Comparison of ENCODE assay signal across 8 cellular contexts in the genomic region with DNA sequence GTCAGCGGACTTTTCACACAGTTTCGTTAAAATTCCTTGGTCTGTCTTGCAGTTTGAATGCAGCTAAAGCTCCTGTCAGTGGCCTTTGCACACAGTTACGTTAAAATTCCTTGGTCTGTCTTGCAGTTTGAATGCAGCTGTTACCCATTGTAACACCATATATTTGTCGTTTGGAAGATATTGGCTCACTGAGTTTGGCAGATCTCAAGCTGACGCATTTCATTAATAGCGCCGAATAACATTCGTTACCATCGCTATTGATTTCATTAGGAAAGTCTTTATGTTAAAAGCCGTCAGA. TPM values are rescaled to one million over a fixed set of nuclear protein-coding genes. Genes with fewer than 3 reads are reported as not detected.
A peak's percentile ranks its signal among the peaks of the same experiment; 100 is the strongest.
DNase-seq lines count a peak whose midpoint lies in the region; ATAC-seq, FAIRE-seq and TF ChIP-seq lines count a peak whose summit lies in the region.

No MANE protein-coding gene starts in this region.

- no peak for TF ChIP-seq EP300 in H1 (IDR thresholded peaks at IDR 0.05; ENCODE audit: borderline replicate concordance in 1 of 2, low read depth in 2 of 2, low read length in 2 of 2)

- peaks cover 0 to 11% (median 1%) of the 10 kb centered on the region in 4 experiments; a peak in 4 of 7 replicates for H3K4me1 ChIP-seq in H1 (replicated peaks in 1 of 4; ENCODE audit: control insufficient read depth in 3 of 4, insufficient read depth in 4 of 4, low read length in 3 of 4)

- peaks cover 9 to 49% of the 10 kb centered on the region in 2 experiments; a peak in 3 of 4 replicates for H3K79me2 ChIP-seq in H1 (ENCODE audit: control insufficient read depth in 1 of 2, insufficient read depth in 2 of 2, low read length in 2 of 2)

- H2AK5ac ChIP-seq in H1 (ENCODE audit: low read depth, low read length) = no peak overlapping the region

- H4K8ac ChIP-seq in H1 (ENCODE audit: extremely low read depth, insufficient read depth, low read length) = no peak overlapping the region

- H3K4ac ChIP-seq in H1 (replicated peaks; ENCODE audit: insufficient read length, low read depth, low read length) = no peak overlapping the region

- H2BK5ac ChIP-seq in H1 (ENCODE audit: low read depth, low read length) = no peak overlapping the region

- H3K9me3 Mint-ChIP-seq in CD14-positive monocyte (peaks cover 0 to 2% (median 0%) of the 10 kb centered on the region in 7 donors), nephron progenitor cell (no peaks in the 10 kb centered on the region)

- H3K27me3 Mint-ChIP-seq in CD14-positive monocyte (ENCODE audit: low read depth in 3 of 3) = peaks cover 0 to 1% (median 1%) of the 10 kb centered on the region in 3 donors
- no peaks in the 10 kb centered on the region for H3K27me3 Mint-ChIP-seq in nephron progenitor cell (ENCODE audit: low read depth, poor library complexity)

- H4K91ac ChIP-seq in H1 (replicated peaks; ENCODE audit: insufficient read length, low read length) = no peak overlapping the region

- POLR2A ChIA-PET in H1 (lab: Charles Lee; ENCODE audit: partially characterized antibody) = interaction anchor here (0.9 to 1.7 kb wide), 7 partner anchors 10 to 137 kb away, joined by 3 read pairs; a partner anchor contains a TSS

- H3K9ac ChIP-seq in H1 (replicated peaks in 1 of 4; ENCODE audit: extremely low read depth in 1 of 4, low read depth in 3 of 4, low read length in 3 of 4) = peak overlapping the region in 1 of 4 experiments; percentile 3; a peak in 1 of 7 replicates

- TF ChIP-seq CTCF in CD14-positive monocyte (IDR thresholded peaks at IDR 0.05) = no peak
- no peak for TF ChIP-seq CTCF in H1 (IDR thresholded peaks at IDR 0.05; ENCODE audit: control extremely low read depth in 1 of 3, insufficient read depth in 1 of 3, low read depth in 1 of 3, low read length in 3 of 3)
- no peak for TF ChIP-seq CTCF in nephron progenitor cell (IDR thresholded peaks at IDR 0.05)

- no peak overlapping the region for H2BK20ac ChIP-seq in H1 (ENCODE audit: low read length)

- DNase-seq in CD14-positive monocyte (ENCODE audit: low spot score) (no peak), NCI-H69 (lab: John Stamatoyannopoulos, UW) (peak; percentile 15), H1 (ENCODE audit: low read depth in 1 of 2, low spot score in 2 of 2) (no peak), nephron progenitor cell (no peak), amniotic stem cell (lab: John Stamatoyannopoulos, UW) (no peak), DMS53 treated with DMSO at 0.1 percent for 48 hours (lab: John Stamatoyannopoulos, UW; ENCODE audit: unreplicated experiment) (no peak)

- TF ChIP-seq RAD21 in H1 (IDR thresholded peaks at IDR 0.05 in 1 of 2, conservative IDR thresholded peaks at IDR 0.05 in 1 of 2; ENCODE audit: low read depth in 2 of 2, low read length in 2 of 2) = no peak

- ATAC-seq in HG03469 (IDR thresholded peaks at IDR 0.05; ENCODE audit: unreplicated experiment) = no peak
- no peak for ATAC-seq in HG03571 (IDR thresholded peaks at IDR 0.05; ENCODE audit: unreplicated experiment)

- peaks cover 0 to 3% of the 10 kb centered on the region in 2 experiments for H4K20me1 ChIP-seq in H1 (replicated peaks in 1 of 2; ENCODE audit: control insufficient read depth in 1 of 2, insufficient read depth in 2 of 2, low read length in 2 of 2)

- H3K27ac Mint-ChIP-seq in CD14-positive monocyte = peak overlapping the region in 3 of 7 donors; percentile 18 to 91 (median 85)
- H3K27ac Mint-ChIP-seq in nephron progenitor cell = no peak overlapping the region

- peaks cover 9% of the 10 kb centered on the region for H3K23me2 ChIP-seq in H1 (ENCODE audit: low read depth, low read length)

- CTCF ChIA-PET in H1 (lab: Charles Lee; ENCODE audit: partially characterized antibody) = interaction anchor here (0.9 to 1.1 kb wide), 2 partner anchors 15 to 49 kb away, joined by 4 to 5 read pairs; no protein-coding TSS in a partner anchor

- H2BK15ac ChIP-seq in H1 (ENCODE audit: low read length) = no peak overlapping the region

- H3K79me1 ChIP-seq in H1 (ENCODE audit: low read depth, low read length) = no peaks in the 10 kb centered on the region

- intact Hi-C loops in CD14-positive monocyte (cut with micrococcal nuclease) = loop anchor here (5.0 to 10.0 kb wide), 2 partner anchors 47 to 91 kb away; a partner anchor contains a TSS

- H2AFZ ChIP-seq in H1 (ENCODE audit: low read length) = no peak overlapping the region

- no peak overlapping the region for H2BK12ac ChIP-seq in H1 (ENCODE audit: low read depth, low read length)

- H3K36me3 ChIP-seq in H1 (ENCODE audit: control insufficient read depth in 2 of 4, insufficient read depth in 4 of 4, low read length in 3 of 4) = no peaks in the 10 kb centered on the region

- H4K5ac ChIP-seq in H1 (ENCODE audit: insufficient read length, low read depth, low read length) = no peak overlapping the region

- 58% methylated on average over 10 of the region's 10 CpGs; no CpG with 5 or more reads in 1 of the 2 experiments for WGBS in H1 (ENCODE audit: extremely low coverage in 1 of 2, insufficient coverage in 1 of 2, insufficient read length in 1 of 2, insufficient replicate concordance in 2 of 2, low coverage in 1 of 2, low lambda C conversion rate in 2 of 2, missing lambda C conversion rate in 1 of 2), 2 experiments

- peak overlapping the region; percentile 91 to 96 for H3K4me2 ChIP-seq in H1 (ENCODE audit: insufficient read depth in 1 of 2, low read depth in 2 of 2, low read length in 2 of 2)

- no peak overlapping the region for H2BK120ac ChIP-seq in H1 (replicated peaks; ENCODE audit: low read depth, low read length)

- H3K27me3 ChIP-seq in H1 (replicated peaks in 1 of 4; ENCODE audit: control insufficient read depth in 3 of 4, extremely low read depth in 1 of 4, insufficient read depth in 3 of 4, low read length in 3 of 4) = peaks cover 0 to 4% (median 1%) of the 10 kb centered on the region in 4 experiments; a peak in 3 of 7 replicates

- no peak for FAIRE-seq in H1 (lab: Jason Lieb, UNC)

- no peak overlapping the region for H3K56ac ChIP-seq in H1 (replicated peaks; ENCODE audit: insufficient read length, low read depth, low read length)

- H3K4me3 Mint-ChIP-seq in CD14-positive monocyte = peak overlapping the region; percentile 94 to 98
- peak overlapping the region; percentile 87 for H3K4me3 Mint-ChIP-seq in nephron progenitor cell

- H3K4me3 ChIP-seq in H1 (ENCODE audit: extremely low read depth in 1 of 4, insufficient read depth in 2 of 4, low read depth in 3 of 4, low read length in 4 of 4) = peak overlapping the region; percentile 81 to 91 (median 84)

- H3K14ac ChIP-seq in H1 (ENCODE audit: insufficient read length) = no peak overlapping the region

- peak overlapping the region; percentile 98 for H3K23ac ChIP-seq in H1 (ENCODE audit: insufficient read length)

- peaks cover 43% of the 10 kb centered on the region for H3K4me1 Mint-ChIP-seq in CD14-positive monocyte
- peaks cover 49% of the 10 kb centered on the region for H3K4me1 Mint-ChIP-seq in nephron progenitor cell

- H3K36me3 Mint-ChIP-seq in CD14-positive monocyte (peaks cover 2 to 7% of the 10 kb centered on the region in 2 donors), nephron progenitor cell (ENCODE audit: low read depth) (peaks cover 5% of the 10 kb centered on the region)

- no peaks in the 10 kb centered on the region for H3K9me3 ChIP-seq in H1 (ENCODE audit: insufficient read depth in 2 of 2, low read depth in 1 of 2, low read length in 1 of 2)

- TF ChIP-seq POLR2A in H1 (IDR thresholded peaks at IDR 0.05; ENCODE audit: control extremely low read depth in 1 of 2, low read depth in 2 of 2, low read length in 2 of 2) = no peak

- H3K18ac ChIP-seq in H1 (ENCODE audit: extremely low read depth, low read length) = no peak overlapping the region

- no peak overlapping the region for H3K27ac ChIP-seq in H1 (ENCODE audit: low read depth, low read length)

TF ChIP-seq in H1, 55 proteins besides CTCF, POLR2A, EP300 and RAD21 (continues in another document):
- no peak for TF ChIP-seq SP2 (IDR thresholded peaks at IDR 0.05; ENCODE audit: low read length)
- TF ChIP-seq POLR2AphosphoS5 (IDR thresholded peaks at IDR 0.05; ENCODE audit: low read depth, low read length) = no peak
- no peak for TF ChIP-seq GABPA (IDR thresholded peaks at IDR 0.05; ENCODE audit: borderline replicate concordance, insufficient read depth, low read length)
- TF ChIP-seq SAP30 (IDR thresholded peaks at IDR 0.05; ENCODE audit: insufficient read depth, insufficient replicate concordance, low read length) = no peak
- no peak for TF ChIP-seq SUZ12 (IDR thresholded peaks at IDR 0.05; ENCODE audit: low read length)

RNA-seq across cellular contexts. Expression of a gene that starts 1.1 kb away (rescaled TPM):
- 100 to 1,000 TPM; 124 to 130 TPM for polyA plus RNA-seq in CD14-positive monocyte
- 36.7 and 39.0 TPM in 2 replicates for total RNA-seq in H1 (2021; fragmentation: NEBNext Ultra II Directional; extraction: Animal tissue kit (Norgen Biotek cat#: 25700))
- polyA plus RNA-seq in H1 (2011; rRNA removed) = 23.6 and 24.1 TPM in 2 replicates
- 25.4 TPM for polyA plus RNA-seq in H1 (2011; cell fraction: cytosol; rRNA removed)
- 47.7 TPM for polyA plus RNA-seq in H1 (2011; cell fraction: nucleus; rRNA removed)
- polyA plus RNA-seq in H1 (2012, experiment 1 of 2) = 20.5 to 33.8 TPM (median 26.9 TPM) in 4 replicates
- 5.1 TPM for polyA plus RNA-seq in H1 (2012, experiment 2 of 2)
- polyA plus RNA-seq in H1 (2013, experiment 1 of 2) = 28.8 TPM
- 29.8 TPM for polyA plus RNA-seq in H1 (2013, experiment 2 of 2)
- 68.3 and 76.4 TPM in 2 replicates for polyA minus RNA-seq in H1 (2011; rRNA and poly(A)+ RNA removed)
- polyA minus RNA-seq in H1 (2011; cell fraction: cytosol; rRNA and poly(A)+ RNA removed) = 12.8 TPM
- 41.9 TPM for polyA minus RNA-seq in H1 (2011; cell fraction: nucleus; rRNA and poly(A)+ RNA removed)
